ENCODE assay signal across 7 cellular contexts in genomic region chr15:72237286-72238224, GRCh38. TPM values are rescaled to one million over a fixed set of nuclear protein-coding genes. Genes with fewer than 3 reads are reported as not detected.
DNase-seq lines count a peak whose midpoint lies in the region; ATAC-seq and TF ChIP-seq lines count a peak whose summit lies in the region.

No MANE protein-coding gene starts in this region.

- H3K27ac ChIP-seq in heart left ventricle, result peak overlapping the region in 7 of 12 donors; percentile 12 to 74 (median 22)

- no peak for TF ChIP-seq CTCF in heart left ventricle (IDR thresholded peaks at IDR 0.05)

- peaks cover 0 to 29% (median 3%) of the 10 kb centered on the region in 12 donors for H3K4me1 ChIP-seq in heart left ventricle

- no peaks in the 10 kb centered on the region for H3K9me3 ChIP-seq in heart left ventricle

- no peaks in the 10 kb centered on the region for H3K27me3 ChIP-seq in heart left ventricle

- DNase-seq in RKO (ENCODE audit: low spot score), result peak; percentile 98
- peak; percentile 54 for DNase-seq in activated effector memory CD4-positive, alpha-beta T cell treated with Interleukin-2 at 50 U/mL for 16 hours
- DNase-seq in heart left ventricle, result peak in 4 of 5 donors; percentile 44 to 82 (median 72)
- peak in 3 of 4 experiments; percentile 22 to 72 (median 48) for DNase-seq in stimulated activated CD4-positive, alpha-beta T cell treated with anti-CD3 and anti-CD28 coated beads, Interleukin-1b, Interleukin-23, amount 100 ng/mL, for 24 hours (ENCODE audit: low read depth in 4 of 4, low spot score in 1 of 4)

- 66 to 78% (median 73%) methylated on average over 4 of the region's 4 CpGs for WGBS in heart left ventricle, 4 donors

- peaks cover 0 to 46% (median 30%) of the 10 kb centered on the region in 9 donors for H3K36me3 ChIP-seq in heart left ventricle

- peak overlapping the region in 1 of 12 donors; percentile 36 for H3K4me3 ChIP-seq in heart left ventricle

- TF ChIP-seq POLR2A in heart left ventricle (IDR thresholded peaks at IDR 0.05), result no peak

- ATAC-seq in GM18520 (IDR thresholded peaks at IDR 0.05; ENCODE audit: unreplicated experiment) (peak; percentile 66), HG02973 (IDR thresholded peaks at IDR 0.05; ENCODE audit: unreplicated experiment) (peak; percentile 65), heart left ventricle (peak in 3 of 4 donors; percentile 80 to 93 (median 90)), HG03521 (IDR thresholded peaks at IDR 0.05; ENCODE audit: unreplicated experiment) (no peak)

- intact Hi-C loops in heart left ventricle (cut with DNase I), result loop anchor here in 1 of 10 donors (5.0 kb wide), 1 partner anchor 35 kb away; no protein-coding TSS in a partner anchor

RNA-seq across cellular contexts. Expression of gene PKM, which starts 6.6 kb away (rescaled TPM):
- total RNA-seq in heart left ventricle, result 1,000 to 10,000 TPM in 4 of 9 donors, 100 to 1,000 TPM in 5; 648 to 1,279 (median 923) TPM
- polyA plus RNA-seq in heart left ventricle, result 100 to 1,000 TPM; 602 to 887 TPM

RNA-seq across cellular contexts. Expression of gene PARP6, which starts 34.8 kb away (rescaled TPM):
- total RNA-seq in heart left ventricle, result 10 to 100 TPM; 25.6 to 50.3 (median 34.5) TPM
- polyA plus RNA-seq in heart left ventricle, result 10 to 100 TPM; 28.3 to 52.5 TPM

RNA-seq across cellular contexts. Expression of gene GRAMD2A, which starts 40.0 kb away (rescaled TPM):
- under 1 TPM in 1 of 9 donors, not detected in 8; 0.45 TPM for total RNA-seq in heart left ventricle
- under 1 TPM in 1 of 2 donors, not detected in 1; 0.03 TPM for polyA plus RNA-seq in heart left ventricle

Comparison
In these comparisons a context has a peak if more than half of its experiments do, and no peak if none do; other contexts are left out.
1. DNase-seq: peak in every context shown above with its lines; median percentile 98 in RKO; 72 in heart left ventricle; 54 in activated effector memory CD4-positive, alpha-beta T cell treated with Interleukin-2 at 50 U/mL for 16 hours; 48 in stimulated activated CD4-positive, alpha-beta T cell treated with anti-CD3 and anti-CD28 coated beads, Interleukin-1b, Interleukin-23, amount 100 ng/mL, for 24 hours.